8 cellular contexts compared by ENCODE assay signal in the genomic region with DNA sequence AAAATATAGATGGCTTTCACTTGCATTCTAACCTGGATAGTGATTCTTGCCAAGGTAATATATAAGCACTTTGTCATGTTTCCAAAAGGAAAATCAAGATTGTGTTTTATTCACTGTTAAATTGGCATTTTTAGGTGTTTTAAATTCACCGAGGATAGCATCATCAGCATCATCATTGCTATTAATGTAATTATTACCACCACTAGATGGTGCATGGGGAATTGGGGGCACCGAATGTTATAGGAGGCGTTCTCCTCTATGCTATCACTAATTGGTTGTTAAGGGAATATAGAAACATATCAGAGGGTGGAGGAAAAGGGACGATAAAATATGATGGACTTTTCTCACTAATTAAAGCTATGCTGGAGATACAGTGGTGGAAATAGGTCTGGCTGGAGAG.
A peak's percentile ranks its signal among the peaks of the same experiment; 100 is the strongest.
DNase-seq lines count a peak whose midpoint lies in the region; ATAC-seq and TF ChIP-seq lines count a peak whose summit lies in the region.

No MANE protein-coding gene starts in this region.

- H3K27ac ChIP-seq in thyroid gland (no peak overlapping the region), ascending aorta (no peak overlapping the region)

- ATAC-seq in GM21381 (IDR thresholded peaks at IDR 0.05; ENCODE audit: unreplicated experiment) (peak; percentile 74), sciatic nerve (no peak)

- intact Hi-C loops in thyroid gland (cut with DNase I): no loop called here
- intact Hi-C loops in ascending aorta (cut with DNase I): no loop called here
- intact Hi-C loops in sciatic nerve (cut with DNase I): no loop called here

- WGBS in thyroid gland, 2 donors: 82 to 85% methylated on average over 4 of the region's 4 CpGs

- in situ Hi-C loops in SK-MEL-5 (cut with HindIII; ENCODE audit: low pct_unique_long_range_greater_than_20kb, low sequenced_read_pairs): loop anchor here (10.0 kb wide), 1 partner anchor 102 kb away; no protein-coding TSS in a partner anchor

- TF ChIP-seq CTCF in GM12873 (IDR thresholded peaks at IDR 0.05; ENCODE audit: insufficient read depth, low read depth, low read length, missing control alignments): peak; percentile 53
- no peak for TF ChIP-seq CTCF in thyroid gland (IDR thresholded peaks at IDR 0.05)
- peak in 1 of 3 experiments; percentile 14 for TF ChIP-seq CTCF in ascending aorta (IDR thresholded peaks at IDR 0.05)

- no peak for TF ChIP-seq POLR2A in thyroid gland (IDR thresholded peaks at IDR 0.05)

- H3K4me3 ChIP-seq in thyroid gland (replicated peaks in 1 of 3) (no peak overlapping the region), ascending aorta (no peak overlapping the region)

- H3K9me3 ChIP-seq in thyroid gland (no peaks in the 10 kb centered on the region), ascending aorta (peaks cover 0 to 10% of the 10 kb centered on the region in 2 donors)

- H3K36me3 ChIP-seq in thyroid gland (no peaks in the 10 kb centered on the region), ascending aorta (no peaks in the 10 kb centered on the region)

- DNase-seq in SK-MEL-5 (ENCODE audit: low read depth, low spot score) (peak; percentile 15), medulla oblongata (ENCODE audit: extremely low spot score) (peak; percentile 23), epidermal melanocyte (ENCODE audit: insufficient read length, low spot score) (no peak), thyroid gland (no peak), ascending aorta (ENCODE audit: low spot score in 2 of 2) (no peak), sciatic nerve (ENCODE audit: low spot score) (no peak)

- H3K4me1 ChIP-seq in thyroid gland (no peaks in the 10 kb centered on the region), ascending aorta (no peaks in the 10 kb centered on the region)

- no peaks in the 10 kb centered on the region for H3K27me3 ChIP-seq in thyroid gland
- no peaks in the 10 kb centered on the region for H3K27me3 ChIP-seq in ascending aorta

Comparison
In these comparisons a context has a peak if more than half of its experiments do, and no peak if none do; other contexts are left out.
1. DNase-seq: peak in SK-MEL-5 (single experiment) and medulla oblongata (single experiment); none in epidermal melanocyte (single experiment), thyroid gland (0 of 2), ascending aorta (0 of 2) and sciatic nerve (single experiment).